Comparison of ENCODE assay signal across 8 cellular contexts in genomic region chr11:68659158-68659921, GRCh38. TPM values are rescaled to one million over a fixed set of nuclear protein-coding genes. Genes with fewer than 3 reads are reported as not detected.
A peak's percentile ranks its signal among the peaks of the same experiment; 100 is the strongest.
DNase-seq lines count a peak whose midpoint lies in the region; ATAC-seq lines count a peak whose summit lies in the region.

No MANE protein-coding gene starts in this region.

- H2BK15ac ChIP-seq in mesendoderm (replicated peaks; ENCODE audit: low read depth), result no peak overlapping the region

- no peak overlapping the region for H3K23ac ChIP-seq in mesendoderm (ENCODE audit: low read length)

- H3K79me1 ChIP-seq in mesendoderm (ENCODE audit: low read length), result no peaks in the 10 kb centered on the region

- no peak overlapping the region for H4K8ac ChIP-seq in mesendoderm (ENCODE audit: low read depth, low read length)

- H3K9me3 Mint-ChIP-seq in activated T-cell treated with anti-CD3 and anti-CD28 coated beads, Interleukin-2, amount 50 U/mL, for 4 hours, result peaks cover 6% of the 10 kb centered on the region

- H4K5ac ChIP-seq in mesendoderm (ENCODE audit: low read length), result no peak overlapping the region

- intact Hi-C loops in Right ventricle myocardium inferior (cut with DNase I), result no loop called here

- no peak overlapping the region for H3K56ac ChIP-seq in mesendoderm (ENCODE audit: low read length)

- H3K36me3 ChIP-seq in subcutaneous abdominal adipose tissue (ENCODE audit: control insufficient read depth in 5 of 5, insufficient read depth in 5 of 5, low read length in 5 of 5) (no peaks in the 10 kb centered on the region), mesendoderm (ENCODE audit: control insufficient read depth, insufficient read depth, low read length) (no peaks in the 10 kb centered on the region)

- H2AK5ac ChIP-seq in mesendoderm (ENCODE audit: low read length), result no peak overlapping the region

- H2BK120ac ChIP-seq in mesendoderm (ENCODE audit: low read depth, low read length), result no peak overlapping the region

- peak; percentile 87 for DNase-seq in HT1080 (ENCODE audit: low read depth)
- DNase-seq in SK-N-DZ (ENCODE audit: low spot score), result peak; percentile 51
- DNase-seq in Right ventricle myocardium inferior (ENCODE audit: missing footprints), result peak; percentile 78
- no peak for DNase-seq in AML-193 (lab: John Stamatoyannopoulos, UW)
- no peak for DNase-seq in activated T-cell treated with anti-CD3 and anti-CD28 coated beads, Interleukin-2, amount 50 U/mL, for 4 hours
- DNase-seq in mesendoderm, result no peak

- H3K4me3 Mint-ChIP-seq in activated T-cell treated with anti-CD3 and anti-CD28 coated beads, Interleukin-2, amount 50 U/mL, for 4 hours, result no peak overlapping the region

- ATAC-seq in Right ventricle myocardium inferior (peak; percentile 72), HG03280 (IDR thresholded peaks at IDR 0.05; ENCODE audit: unreplicated experiment) (no peak)
- no peak for ATAC-seq in activated T-cell treated with anti-CD3 and anti-CD28 coated beads, Interleukin-2, amount 50 U/mL, for 4 hours

- H3K4ac ChIP-seq in mesendoderm (ENCODE audit: low read depth, low read length), result no peak overlapping the region

- H3K27ac ChIP-seq in subcutaneous abdominal adipose tissue (ENCODE audit: low read depth, low read length) (peak overlapping the region; percentile 60), mesendoderm (ENCODE audit: low read depth, low read length) (no peak overlapping the region)

- no peaks in the 10 kb centered on the region for H3K4me1 Mint-ChIP-seq in activated T-cell treated with anti-CD3 and anti-CD28 coated beads, Interleukin-2, amount 50 U/mL, for 4 hours (ENCODE audit: low read depth)

- H3K27me3 ChIP-seq in subcutaneous abdominal adipose tissue (ENCODE audit: control insufficient read depth in 5 of 5, insufficient read depth in 4 of 5, low read length in 5 of 5), result peaks cover 0 to 8% (median 4%) of the 10 kb centered on the region in 5 donors
- no peaks in the 10 kb centered on the region for H3K27me3 ChIP-seq in mesendoderm (ENCODE audit: insufficient read depth, low read length, poor library complexity)

- WGBS in mesendoderm (ENCODE audit: extremely low coverage, insufficient coverage, low lambda C conversion rate), result no CpG with 5 or more reads among the region's 22 CpGs

- H3K18ac ChIP-seq in mesendoderm (ENCODE audit: low read length), result no peak overlapping the region

- H3K4me1 ChIP-seq in subcutaneous abdominal adipose tissue (ENCODE audit: control insufficient read depth in 5 of 5, insufficient read depth in 5 of 5, low read length in 5 of 5), result peaks cover 6 to 13% (median 12%) of the 10 kb centered on the region in 5 donors
- no peaks in the 10 kb centered on the region for H3K4me1 ChIP-seq in mesendoderm (ENCODE audit: control insufficient read depth, low read depth, low read length)

- H3K36me3 Mint-ChIP-seq in activated T-cell treated with anti-CD3 and anti-CD28 coated beads, Interleukin-2, amount 50 U/mL, for 4 hours (ENCODE audit: insufficient read depth), result no peaks in the 10 kb centered on the region

- H2BK5ac ChIP-seq in mesendoderm (ENCODE audit: low read length), result no peak overlapping the region

- no peak overlapping the region for H3K4me2 ChIP-seq in mesendoderm (ENCODE audit: low read length)

- peaks cover 19% of the 10 kb centered on the region for H3K27me3 Mint-ChIP-seq in activated T-cell treated with anti-CD3 and anti-CD28 coated beads, Interleukin-2, amount 50 U/mL, for 4 hours (ENCODE audit: low read depth)

- H3K9ac ChIP-seq in subcutaneous abdominal adipose tissue (ENCODE audit: low read length in 5 of 5) (peak overlapping the region in 1 of 5 donors; percentile 12), mesendoderm (ENCODE audit: low read length) (no peak overlapping the region)

- peaks cover 5 to 10% (median 8%) of the 10 kb centered on the region in 5 donors for H3K9me3 ChIP-seq in subcutaneous abdominal adipose tissue (ENCODE audit: control insufficient read depth in 5 of 5, low read length in 5 of 5)

- H3K79me2 ChIP-seq in mesendoderm (ENCODE audit: control insufficient read depth, insufficient read depth, low read length), result no peaks in the 10 kb centered on the region

- H3K4me3 ChIP-seq in subcutaneous abdominal adipose tissue (ENCODE audit: low read depth in 1 of 5, low read length in 5 of 5) (peak overlapping the region in 1 of 5 donors; percentile 13), mesendoderm (ENCODE audit: low read length) (no peak overlapping the region)

RNA-seq across cellular contexts. Expression of gene GAL, which starts 25.0 kb away (rescaled TPM):
- not detected in 2 replicates for total RNA-seq in HT1080 (2014; rRNA removed; shearing (Covaris generic))
- 0.37 and 0.60 TPM in 2 replicates for polyA plus RNA-seq in HT1080 (2015; cell fraction: cytosol; rRNA removed)
- 0.43 TPM in 1 of 2 replicates, not detected in the other for polyA plus RNA-seq in HT1080 (2015; cell fraction: nucleus; rRNA removed)
- 22.1 and 36.4 TPM in 2 replicates for polyA plus RNA-seq in SK-N-DZ (2014; cell fraction: cytosol; rRNA removed)
- polyA plus RNA-seq in SK-N-DZ (2014; cell fraction: nucleus; rRNA removed), result 13.1 and 16.3 TPM in 2 replicates
- not detected for total RNA-seq in Right ventricle myocardium inferior
- 1 to 10 TPM; 2.7 to 5.5 (median 3.6) TPM for total RNA-seq in activated T-cell treated with anti-CD3 and anti-CD28 coated beads, Interleukin-2, amount 50 U/mL, for 4 hours
- 1,656 TPM for polyA plus RNA-seq in mesendoderm (2013, experiment 1 of 2)
- 1,755 TPM for polyA plus RNA-seq in mesendoderm (2013, experiment 2 of 2)

Comparison
In these comparisons a context has a peak if more than half of its experiments do, and no peak if none do; other contexts are left out.
1. DNase-seq: peak in HT1080 (single experiment), SK-N-DZ (single experiment) and Right ventricle myocardium inferior (single experiment); none in AML-193 (0 of 2), activated T-cell treated with anti-CD3 and anti-CD28 coated beads, Interleukin-2, amount 50 U/mL, for 4 hours (single experiment) and mesendoderm (single experiment).